In the genomic region with DNA sequence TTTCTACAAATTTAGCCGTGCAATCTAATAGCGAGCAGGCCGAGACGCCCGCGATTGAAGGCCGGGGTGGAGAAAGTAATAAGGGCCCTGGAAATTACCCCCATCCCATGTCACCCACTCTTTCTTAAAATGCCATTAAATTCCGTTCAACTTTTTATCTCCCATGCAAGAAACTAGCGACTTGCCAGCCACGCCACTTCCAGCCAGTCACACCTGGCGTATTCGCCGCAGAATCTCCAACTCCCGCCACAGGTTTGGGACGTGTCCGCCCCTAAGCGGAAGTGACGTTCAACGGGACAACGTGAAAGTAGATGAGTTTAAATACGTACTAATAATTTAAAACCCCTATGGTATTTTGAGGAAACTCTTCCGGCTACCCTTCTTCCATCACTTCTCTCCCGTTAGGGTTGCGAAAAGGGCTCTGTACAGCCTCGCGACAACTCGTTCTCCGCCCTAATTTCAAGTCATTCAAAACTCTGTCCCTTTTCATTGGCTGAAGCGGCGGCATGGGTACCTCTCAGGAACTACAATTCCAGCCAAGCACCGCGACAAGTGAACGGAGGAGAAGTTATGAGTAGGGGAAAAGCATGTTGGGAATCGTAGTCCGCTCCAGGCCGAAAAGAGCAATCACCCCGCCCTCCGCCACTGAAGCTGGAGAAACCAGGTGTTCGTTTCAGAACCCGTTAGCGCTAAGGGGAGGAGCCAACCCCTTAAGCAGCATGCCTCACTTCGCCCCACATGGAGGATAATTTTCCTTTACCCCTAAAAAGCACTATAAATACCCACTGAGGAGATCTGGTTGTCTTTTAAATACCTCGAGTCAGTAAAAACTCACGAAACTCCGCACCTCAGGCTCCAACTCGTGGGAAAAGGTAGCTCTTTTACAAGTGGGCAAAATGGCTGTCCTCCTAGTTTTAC, we compare ENCODE assay signal across 8 cellular contexts.
DNase-seq lines count a peak whose midpoint lies in the region; ATAC-seq and TF ChIP-seq lines count a peak whose summit lies in the region.

A gene (minus strand): TSS at position 906 of the 918 bp plus-strand sequence.

- H3K9me3 ChIP-seq in SK-N-MC (ENCODE audit: low read depth, low read length): no peaks in the 10 kb centered on the region

- TF ChIP-seq CTCF in GM10248 (IDR thresholded peaks at IDR 0.05; ENCODE audit: control extremely low read depth, extremely low read depth, low read depth, missing control alignments): no peak

- POLR2A ChIA-PET in GM10248 (lab: Yijun Ruan, JAX): interaction anchor here (0.5 to 1.2 kb wide), 2 partner anchors 65 to 136 kb away, joined by 3 read pairs; no protein-coding TSS in a partner anchor

- H3K9ac ChIP-seq in SK-N-MC (ENCODE audit: insufficient read length): peak within 1 kb of the TSS; percentile 92

- H3K4me3 ChIP-seq in SK-N-MC: peak within 1 kb of the TSS; percentile 91

- peak within 1 kb of the TSS; percentile 96 for H3K27ac ChIP-seq in SK-N-MC

- H3K36me3 ChIP-seq in SK-N-MC (ENCODE audit: insufficient read depth, low read length): peaks cover 5% of the 10 kb centered on the region; the same call in 1 of the 2 replicates

- peak; percentile 72 for ATAC-seq in HG02610 (IDR thresholded peaks at IDR 0.05; ENCODE audit: unreplicated experiment)

- CTCF ChIA-PET in GM10248 (lab: Yijun Ruan, JAX): interaction anchor here (0.7 to 0.9 kb wide), 2 partner anchors 179 to 527 kb away, joined by 4 read pairs; no protein-coding TSS in a partner anchor

- DNase-seq in GM10248 (ENCODE audit: extremely low spot score) (peak; percentile 87), NCI-H1092 (lab: John Stamatoyannopoulos, UW) (peak; percentile 94), SK-N-MC (ENCODE audit: low read depth, low spot score) (peak; percentile 96), globus pallidus (ENCODE audit: low spot score) (peak; percentile 98), nucleus accumbens (lab: John Stamatoyannopoulos, UW) (peak; percentile 78 to 98 (median 92)), superior temporal gyrus (ENCODE audit: extremely low spot score) (peak; percentile 97)
- DNase-seq in activated naive CD4-positive, alpha-beta T cell treated with anti-CD3 and anti-CD28 coated beads, Interleukin-2, amount 50 U/mL, for 16 hours: peak; percentile 95

Comparison
In these comparisons a context has a peak if more than half of its experiments do, and no peak if none do; other contexts are left out.
1. Peak in every context shown above with its lines: DNase-seq, ATAC-seq, H3K4me3 ChIP-seq and H3K27ac ChIP-seq.